Comparison of ENCODE assay signal across 1 cellular context in the genomic region with DNA sequence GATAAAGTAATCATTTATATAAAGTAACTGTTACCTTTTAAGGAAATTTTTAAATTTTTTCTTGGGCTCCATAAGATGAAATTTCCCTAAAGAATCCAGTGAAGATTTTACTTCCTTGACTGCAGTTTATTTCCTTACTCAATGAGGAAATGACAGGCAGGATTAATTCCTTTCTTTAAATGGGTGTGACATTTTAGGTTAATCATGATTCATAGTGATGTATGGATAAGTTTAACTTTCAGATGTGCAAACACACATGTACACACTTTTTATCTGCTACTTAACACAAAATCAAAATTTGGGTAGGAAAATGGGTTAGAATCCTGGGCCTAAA.
TF ChIP-seq lines count a peak whose summit lies in the region.

No MANE protein-coding gene starts in this region.

TF ChIP-seq in IMR-90, 13 proteins besides CTCF, POLR2A, EP300 and RAD21:
- TF ChIP-seq, protein P1, sequence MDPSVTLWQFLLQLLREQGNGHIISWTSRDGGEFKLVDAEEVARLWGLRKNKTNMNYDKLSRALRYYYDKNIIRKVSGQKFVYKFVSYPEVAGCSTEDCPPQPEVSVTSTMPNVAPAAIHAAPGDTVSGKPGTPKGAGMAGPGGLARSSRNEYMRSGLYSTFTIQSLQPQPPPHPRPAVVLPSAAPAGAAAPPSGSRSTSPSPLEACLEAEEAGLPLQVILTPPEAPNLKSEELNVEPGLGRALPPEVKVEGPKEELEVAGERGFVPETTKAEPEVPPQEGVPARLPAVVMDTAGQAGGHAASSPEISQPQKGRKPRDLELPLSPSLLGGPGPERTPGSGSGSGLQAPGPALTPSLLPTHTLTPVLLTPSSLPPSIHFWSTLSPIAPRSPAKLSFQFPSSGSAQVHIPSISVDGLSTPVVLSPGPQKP (IDR thresholded peaks at IDR 0.05; ENCODE audit: borderline replicate concordance, low read depth, low read length), result no peak
- no peak for TF ChIP-seq RCOR1 (IDR thresholded peaks at IDR 0.05; ENCODE audit: insufficient replicate concordance, low read length)
- no peak for TF ChIP-seq RFX5 (IDR thresholded peaks at IDR 0.05; ENCODE audit: low read depth, low read length)
- no peak for TF ChIP-seq FOS (IDR thresholded peaks at IDR 0.05; ENCODE audit: low read depth, low read length)
- TF ChIP-seq SMC3 (IDR thresholded peaks at IDR 0.05; ENCODE audit: low read depth, low read length), result no peak
- TF ChIP-seq BHLHE40 (IDR thresholded peaks at IDR 0.05; ENCODE audit: low read depth, low read length), result no peak
- TF ChIP-seq, protein P2, sequence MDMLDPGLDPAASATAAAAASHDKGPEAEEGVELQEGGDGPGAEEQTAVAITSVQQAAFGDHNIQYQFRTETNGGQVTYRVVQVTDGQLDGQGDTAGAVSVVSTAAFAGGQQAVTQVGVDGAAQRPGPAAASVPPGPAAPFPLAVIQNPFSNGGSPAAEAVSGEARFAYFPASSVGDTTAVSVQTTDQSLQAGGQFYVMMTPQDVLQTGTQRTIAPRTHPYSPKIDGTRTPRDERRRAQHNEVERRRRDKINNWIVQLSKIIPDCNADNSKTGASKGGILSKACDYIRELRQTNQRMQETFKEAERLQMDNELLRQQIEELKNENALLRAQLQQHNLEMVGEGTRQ (IDR thresholded peaks at IDR 0.05; ENCODE audit: low read depth, low read length), result no peak
- no peak for TF ChIP-seq MAFK (IDR thresholded peaks at IDR 0.05; ENCODE audit: low read depth, low read length)
- TF ChIP-seq CHD1 (IDR thresholded peaks at IDR 0.05; ENCODE audit: low read depth, low read length), result no peak
- no peak for TF ChIP-seq MAZ (IDR thresholded peaks at IDR 0.05; ENCODE audit: borderline replicate concordance, low read depth, low read length)
- TF ChIP-seq MXI1 (IDR thresholded peaks at IDR 0.05; ENCODE audit: borderline replicate concordance, low read depth, low read length), result no peak
- TF ChIP-seq CEBPB (IDR thresholded peaks at IDR 0.05; ENCODE audit: low read depth, low read length), result no peak
- no peak for TF ChIP-seq NFE2L2 (IDR thresholded peaks at IDR 0.05; ENCODE audit: low read depth, low read length)
